In the genomic region with DNA sequence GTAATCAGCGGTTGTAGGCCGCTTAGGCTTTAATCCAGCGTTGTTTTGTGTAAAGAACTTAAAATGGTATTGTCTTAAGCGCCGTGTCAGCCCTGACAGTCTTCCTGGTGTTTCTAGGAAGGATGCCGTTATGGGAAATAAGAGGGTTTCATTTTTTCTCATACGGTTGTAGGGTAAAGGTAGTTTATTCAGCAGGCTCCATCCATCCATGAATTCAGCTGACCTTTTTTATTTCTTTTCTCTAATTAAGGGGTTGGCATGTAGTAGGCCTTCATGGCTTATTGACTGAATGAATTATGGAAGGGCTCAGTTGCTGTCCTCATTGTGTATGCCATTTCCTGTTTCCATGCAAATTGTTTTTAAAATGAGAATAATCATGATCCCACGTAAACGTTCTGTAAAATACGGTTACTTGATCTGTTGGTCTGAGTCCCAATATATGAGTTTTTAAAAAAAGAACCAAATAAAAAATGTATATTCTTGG, we compare ENCODE assay signal across 8 cellular contexts. TPM values are rescaled to one million over a fixed set of nuclear protein-coding genes. Genes with fewer than 3 reads are reported as not detected.
DNase-seq lines count a peak whose midpoint lies in the region; ATAC-seq, FAIRE-seq and TF ChIP-seq lines count a peak whose summit lies in the region.

No MANE protein-coding gene starts in this region.

- H3K27me3 ChIP-seq in astrocyte (ENCODE audit: insufficient read depth, low read length) (no peaks in the 10 kb centered on the region), thymus (ENCODE audit: control insufficient read depth, insufficient read depth) (no peaks in the 10 kb centered on the region)

- H4K20me1 ChIP-seq in astrocyte (ENCODE audit: insufficient read depth, low read length) = peaks cover 3% of the 10 kb centered on the region

- H3K27ac ChIP-seq in KOPT-K1 (ENCODE audit: low read depth, low read length, poor library complexity, severe bottlenecking) (peak overlapping the region; percentile 98), astrocyte (ENCODE audit: low read depth, low read length) (peak overlapping the region; percentile 99), thymus (ENCODE audit: low read depth) (peak overlapping the region; percentile 87)

- no peaks in the 10 kb centered on the region for H3K4me1 Mint-ChIP-seq in astrocyte (ENCODE audit: low read depth, unreplicated experiment)

- H3K9me3 ChIP-seq in KOPT-K1 (ENCODE audit: insufficient read depth, low read length, poor library complexity, severe bottlenecking) = no peaks in the 10 kb centered on the region
- no peaks in the 10 kb centered on the region for H3K9me3 ChIP-seq in astrocyte (ENCODE audit: insufficient read depth, low read depth, low read length)
- no peaks in the 10 kb centered on the region for H3K9me3 ChIP-seq in thymus (ENCODE audit: control insufficient read depth)

- H3K9ac ChIP-seq in astrocyte (ENCODE audit: low read length) = peak overlapping the region; percentile 100

- H2AFZ ChIP-seq in astrocyte (ENCODE audit: low read depth, low read length) = peak overlapping the region; percentile 93

- peak overlapping the region; percentile 100 for H3K27ac Mint-ChIP-seq in astrocyte (ENCODE audit: unreplicated experiment)

- peak overlapping the region; percentile 100 for H3K4me3 Mint-ChIP-seq in astrocyte (ENCODE audit: unreplicated experiment)

- peak overlapping the region; percentile 99 for H3K4me3 ChIP-seq in astrocyte (ENCODE audit: insufficient read depth, low read depth, low read length)
- peak overlapping the region; percentile 67 for H3K4me3 ChIP-seq in thymus (ENCODE audit: low read length)

- no peak for TF ChIP-seq CTCF in astrocyte (IDR thresholded peaks at IDR 0.05; ENCODE audit: insufficient read depth, low read depth, low read length)

- no peaks in the 10 kb centered on the region for H3K27me3 Mint-ChIP-seq in astrocyte (ENCODE audit: low read depth, unreplicated experiment)

- no peak for ATAC-seq in HG03159 (IDR thresholded peaks at IDR 0.05; ENCODE audit: unreplicated experiment)

- no peak for FAIRE-seq in astrocyte (lab: Jason Lieb, UNC)

- DNase-seq in GF-D8 (lab: John Stamatoyannopoulos, UW) (peak; percentile 10), astrocyte (ENCODE audit: low read depth) (no peak), left kidney (ENCODE audit: low read depth, low spot score) (peak; percentile 61), SHP77 treated with DMSO at 0.1 percent for 48 hours (lab: John Stamatoyannopoulos, UW) (no peak)
- DNase-seq in activated CD8-positive, alpha-beta memory T cell treated with anti-CD3 and anti-CD28 coated beads for 24 hours = no peak

- H3K79me2 ChIP-seq in astrocyte (ENCODE audit: insufficient read depth, low read length) = peaks cover 54% of the 10 kb centered on the region

- H3K36me3 ChIP-seq in KOPT-K1 (ENCODE audit: insufficient read depth, low read length) = peaks cover 40% of the 10 kb centered on the region
- H3K36me3 ChIP-seq in astrocyte (ENCODE audit: insufficient read depth, low read length) = peaks cover 18% of the 10 kb centered on the region
- H3K36me3 ChIP-seq in thymus (ENCODE audit: control insufficient read depth, insufficient read depth) = peaks cover 12% of the 10 kb centered on the region

- H3K4me2 ChIP-seq in astrocyte (ENCODE audit: low read length) = peak overlapping the region; percentile 86

- peaks cover 15% of the 10 kb centered on the region for H3K36me3 Mint-ChIP-seq in astrocyte (ENCODE audit: low read depth, unreplicated experiment)

- WGBS in thymus = 2% methylated on average over 10 of the region's 10 CpGs

- peaks cover 3% of the 10 kb centered on the region for H3K4me1 ChIP-seq in astrocyte (ENCODE audit: insufficient read depth, low read length)
- peaks cover 5% of the 10 kb centered on the region for H3K4me1 ChIP-seq in thymus (ENCODE audit: control insufficient read depth, insufficient read depth, low read length)

- no peaks in the 10 kb centered on the region for H3K9me3 Mint-ChIP-seq in astrocyte (ENCODE audit: unreplicated experiment)

RNA-seq across cellular contexts. Expression of a gene that starts 0.7 kb away (rescaled TPM):
- total RNA-seq in astrocyte = 144 and 146 TPM in 2 replicates
- polyA plus RNA-seq in thymus = 182 TPM

RNA-seq across cellular contexts. Expression of a gene that starts 51.5 kb away (rescaled TPM):
- total RNA-seq in astrocyte = 70.0 and 72.0 TPM in 2 replicates
- polyA plus RNA-seq in thymus = 33.2 TPM

Comparison
In these comparisons a context has a peak if more than half of its experiments do, and no peak if none do; other contexts are left out.
1. DNase-seq: peak in GF-D8 (single experiment) and left kidney (single experiment); none in astrocyte (single experiment), SHP77 treated with DMSO at 0.1 percent for 48 hours (single experiment) and activated CD8-positive, alpha-beta memory T cell treated with anti-CD3 and anti-CD28 coated beads for 24 hours (single experiment).
2. Peak in every context shown above with its lines, with median percentiles within 50 percentile points of each other: H3K27ac ChIP-seq.